35 cellular contexts compared by ENCODE assay signal in genomic region chr3:28186748-28187147, GRCh38.
"Had no signal": no experiment of that assay in that cellular context is flagged by ENCODE, and none has a peak within 500 bp of the region (broad histone marks: within the 10 kb centered on the region; RNA-seq: fewer than 3 reads in every experiment).

No MANE protein-coding gene starts in this region.

- DNase-seq: activated CD4-positive, alpha-beta memory T cell treated with anti-CD3 and anti-CD28 coated beads for 36 hours; activated CD4-positive, alpha-beta T cell treated with anti-CD3 and anti-CD28 coated beads for 36 hours; activated CD4-positive, alpha-beta T cell treated with anti-CD3 and anti-CD28 coated beads, Interleukin-2, amount 10 ng/mL, durations not matched to agents 24 days and 14 days; activated CD4-positive, CD25-positive, alpha-beta regulatory T cell; activated CD4-positive, CD25-positive, alpha-beta regulatory T cell treated with anti-CD3 and anti-CD28 coated beads, Interleukin-2, amount 50 U/mL, for 72 hours; activated CD8-positive, alpha-beta memory T cell treated with anti-CD3 and anti-CD28 coated beads, Interleukin-2, amount 10 ng/mL, durations not matched to agents 7 days and 5 days; activated CD8-positive, alpha-beta memory T cell treated with anti-CD3 and anti-CD28 coated beads, Interleukin-2, amount 50 U/mL, for 4 hours; activated CD8-positive, alpha-beta T cell treated with anti-CD3 and anti-CD28 coated beads, Interleukin-2, amount 10 ng/mL, durations not matched to agents 7 days and 5 days; activated gamma-delta T cell; activated naive CD4-positive, alpha-beta T cell; activated naive CD4-positive, alpha-beta T cell treated with anti-CD3 and anti-CD28 coated beads, Interleukin-2, amount 10 ng/mL, durations not matched to agents 7 days and 5 days; activated naive CD8-positive, alpha-beta T cell treated with anti-CD3 and anti-CD28 coated beads, Interleukin-2, amount 10 ng/mL, durations not matched to agents 7 days and 5 days; activated T-cell treated with anti-CD3 and anti-CD28 coated beads, Interleukin-2, amount 50 U/mL, for 24 hours; activated T-cell treated with anti-CD3 and anti-CD28 coated beads, Interleukin-2, amount 50 U/mL, for 72 hours; amniotic stem cell; anterior cingulate cortex; brain microvascular endothelial cell; caudate nucleus; cortex of kidney; dermis blood vessel endothelial cell; effector CD8-positive, alpha-beta T cell; esophagus squamous epithelium; foreskin fibroblast; head of caudate nucleus; T-helper 1 cell; T-helper 17 cell; T1000 had no signal

- H3K4me3 ChIP-seq: esophagus squamous epithelium had no signal

- FAIRE-seq: astrocyte, colon, endometrium, endothelial cell of umbilical vein, frontal cortex had no signal

- H3K36me3 ChIP-seq: brain microvascular endothelial cell, esophagus squamous epithelium had no signal

- H3K27me3 Mint-ChIP-seq: activated CD4-positive, alpha-beta memory T cell treated with anti-CD3 and anti-CD28 coated beads for 36 hours; activated CD4-positive, alpha-beta T cell treated with anti-CD3 and anti-CD28 coated beads for 36 hours; activated CD4-positive, alpha-beta T cell treated with anti-CD3 and anti-CD28 coated beads, Interleukin-2, amount 10 ng/mL, durations not matched to agents 24 days and 14 days; activated CD8-positive, alpha-beta memory T cell treated with anti-CD3 and anti-CD28 coated beads, Interleukin-2, amount 10 ng/mL, durations not matched to agents 7 days and 5 days; activated naive CD4-positive, alpha-beta T cell treated with anti-CD3 and anti-CD28 coated beads, Interleukin-2, amount 10 ng/mL, durations not matched to agents 7 days and 5 days; activated naive CD8-positive, alpha-beta T cell treated with anti-CD3 and anti-CD28 coated beads, Interleukin-2, amount 10 ng/mL, durations not matched to agents 7 days and 5 days; activated T-cell treated with anti-CD3 and anti-CD28 coated beads, Interleukin-2, amount 50 U/mL, for 24 hours; T-helper 17 cell had no signal

- H3K9me3 Mint-ChIP-seq: activated naive CD4-positive, alpha-beta T cell treated with anti-CD3 and anti-CD28 coated beads, Interleukin-2, amount 10 ng/mL, durations not matched to agents 7 days and 5 days; T-helper 2 cell treated with Interferon-gamma antibody and Interleukin-4, amounts not matched to agents 5 μg/mL and 100 μg/mL, for 36 hours had no signal

- H3K4me3 Mint-ChIP-seq: activated CD4-positive, alpha-beta memory T cell treated with anti-CD3 and anti-CD28 coated beads for 36 hours; activated CD4-positive, alpha-beta T cell treated with anti-CD3 and anti-CD28 coated beads for 36 hours; activated CD4-positive, alpha-beta T cell treated with anti-CD3 and anti-CD28 coated beads, Interleukin-2, amount 10 ng/mL, durations not matched to agents 24 days and 14 days; activated CD8-positive, alpha-beta memory T cell treated with anti-CD3 and anti-CD28 coated beads, Interleukin-2, amount 10 ng/mL, durations not matched to agents 7 days and 5 days; activated CD8-positive, alpha-beta T cell treated with anti-CD3 and anti-CD28 coated beads, Interleukin-2, amount 10 ng/mL, durations not matched to agents 7 days and 5 days; activated naive CD4-positive, alpha-beta T cell treated with anti-CD3 and anti-CD28 coated beads, Interleukin-2, amount 10 ng/mL, durations not matched to agents 7 days and 5 days; activated naive CD8-positive, alpha-beta T cell treated with anti-CD3 and anti-CD28 coated beads, Interleukin-2, amount 10 ng/mL, durations not matched to agents 7 days and 5 days; activated T-cell treated with anti-CD3 and anti-CD28 coated beads, Interleukin-2, amount 50 U/mL, for 24 hours; activated T-cell treated with anti-CD3 and anti-CD28 coated beads, Interleukin-2, amount 50 U/mL, for 72 hours; T-helper 17 cell; T-helper 2 cell treated with Interferon-gamma antibody and Interleukin-4, amounts not matched to agents 5 μg/mL and 100 μg/mL, for 36 hours had no signal

- H3K27ac Mint-ChIP-seq: activated CD4-positive, alpha-beta memory T cell treated with anti-CD3 and anti-CD28 coated beads for 36 hours; activated CD4-positive, alpha-beta T cell treated with anti-CD3 and anti-CD28 coated beads for 36 hours; activated CD4-positive, alpha-beta T cell treated with anti-CD3 and anti-CD28 coated beads, Interleukin-2, amount 10 ng/mL, durations not matched to agents 24 days and 14 days; activated CD8-positive, alpha-beta memory T cell treated with anti-CD3 and anti-CD28 coated beads, Interleukin-2, amount 10 ng/mL, durations not matched to agents 7 days and 5 days; activated CD8-positive, alpha-beta T cell treated with anti-CD3 and anti-CD28 coated beads, Interleukin-2, amount 10 ng/mL, durations not matched to agents 7 days and 5 days; activated naive CD4-positive, alpha-beta T cell treated with anti-CD3 and anti-CD28 coated beads, Interleukin-2, amount 10 ng/mL, durations not matched to agents 7 days and 5 days; activated naive CD8-positive, alpha-beta T cell treated with anti-CD3 and anti-CD28 coated beads, Interleukin-2, amount 10 ng/mL, durations not matched to agents 7 days and 5 days; activated T-cell treated with anti-CD3 and anti-CD28 coated beads, Interleukin-2, amount 50 U/mL, for 24 hours; T-helper 17 cell; T-helper 2 cell treated with Interferon-gamma antibody and Interleukin-4, amounts not matched to agents 5 μg/mL and 100 μg/mL, for 36 hours had no signal

- ATAC-seq: activated CD4-positive, alpha-beta T cell treated with anti-CD3 and anti-CD28 coated beads for 36 hours; activated CD8-positive, alpha-beta memory T cell treated with anti-CD3 and anti-CD28 coated beads, Interleukin-2, amount 10 ng/mL, durations not matched to agents 7 days and 5 days; activated CD8-positive, alpha-beta T cell treated with anti-CD3 and anti-CD28 coated beads, Interleukin-2, amount 10 ng/mL, durations not matched to agents 7 days and 5 days; activated naive CD4-positive, alpha-beta T cell treated with anti-CD3 and anti-CD28 coated beads, Interleukin-2, amount 50 U/mL, for 72 hours; activated T-cell treated with anti-CD3 and anti-CD28 coated beads, Interleukin-2, amount 50 U/mL, for 72 hours; T-helper 17 cell had no signal

- H3K4me1 ChIP-seq: esophagus squamous epithelium had no signal

- H3K27me3 ChIP-seq: brain microvascular endothelial cell, esophagus squamous epithelium had no signal

- H3K27ac ChIP-seq: brain microvascular endothelial cell, epithelial cell of prostate, esophagus squamous epithelium had no signal

- H3K9me3 ChIP-seq: esophagus squamous epithelium had no signal

- H3K4me1 Mint-ChIP-seq: activated CD4-positive, alpha-beta T cell treated with anti-CD3 and anti-CD28 coated beads for 36 hours; activated CD4-positive, alpha-beta T cell treated with anti-CD3 and anti-CD28 coated beads, Interleukin-2, amount 10 ng/mL, durations not matched to agents 24 days and 14 days; activated CD8-positive, alpha-beta memory T cell treated with anti-CD3 and anti-CD28 coated beads, Interleukin-2, amount 10 ng/mL, durations not matched to agents 7 days and 5 days; activated naive CD4-positive, alpha-beta T cell treated with anti-CD3 and anti-CD28 coated beads, Interleukin-2, amount 10 ng/mL, durations not matched to agents 7 days and 5 days; activated naive CD8-positive, alpha-beta T cell treated with anti-CD3 and anti-CD28 coated beads, Interleukin-2, amount 10 ng/mL, durations not matched to agents 7 days and 5 days; T-helper 17 cell had no signal

- H3K36me3 Mint-ChIP-seq: activated CD4-positive, alpha-beta memory T cell treated with anti-CD3 and anti-CD28 coated beads for 36 hours; activated naive CD4-positive, alpha-beta T cell treated with anti-CD3 and anti-CD28 coated beads, Interleukin-2, amount 10 ng/mL, durations not matched to agents 7 days and 5 days; activated naive CD8-positive, alpha-beta T cell treated with anti-CD3 and anti-CD28 coated beads, Interleukin-2, amount 10 ng/mL, durations not matched to agents 7 days and 5 days had no signal
